In the genomic region with DNA sequence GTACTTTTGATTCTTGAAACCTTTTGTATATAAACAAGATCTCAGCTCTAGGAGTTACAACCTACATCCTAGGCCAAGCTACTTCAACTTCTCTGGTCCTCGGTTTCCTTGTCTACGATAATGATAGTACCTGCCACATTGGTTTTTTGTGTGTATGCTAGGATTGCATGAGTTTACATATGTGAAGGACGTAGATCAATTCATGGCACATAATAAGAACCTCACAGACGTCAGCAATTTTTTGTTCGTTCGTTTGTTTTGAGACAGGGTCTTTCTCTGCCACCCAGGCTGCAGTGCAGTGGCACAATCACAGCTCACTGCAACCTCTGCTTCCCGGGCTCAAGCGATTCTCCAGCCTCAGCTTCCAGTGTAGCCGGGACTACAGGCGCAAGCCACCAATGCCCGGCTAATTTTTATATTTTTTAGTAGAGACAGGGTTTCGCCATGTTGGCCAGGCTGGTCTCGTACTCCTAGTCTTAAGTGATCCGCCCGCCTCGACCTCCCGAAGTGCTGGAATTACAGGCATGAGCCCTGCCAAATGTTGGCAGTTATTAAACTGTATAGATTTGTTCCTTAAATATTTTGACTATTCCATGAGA, we compare ENCODE assay signal across 8 cellular contexts. TPM values are rescaled to one million over a fixed set of nuclear protein-coding genes. Genes with fewer than 3 reads are reported as not detected.
A peak's percentile ranks its signal among the peaks of the same experiment; 100 is the strongest.
DNase-seq lines count a peak whose midpoint lies in the region; ATAC-seq and TF ChIP-seq lines count a peak whose summit lies in the region.

No MANE protein-coding gene starts in this region.

- H3K9me3 ChIP-seq in BLaER1 treated with 17β-estradiol and CSF1 and Interleukin-3, amounts not matched to agents 10 nM and 100 nM (replicated peaks in 1 of 11), result no peaks in the 10 kb centered on the region
- H3K9me3 ChIP-seq in KOPT-K1 (ENCODE audit: insufficient read depth, low read length, poor library complexity, severe bottlenecking) (no peaks in the 10 kb centered on the region), mammary epithelial cell (replicated peaks; ENCODE audit: insufficient read depth, low read length) (no peaks in the 10 kb centered on the region), mononuclear cell (ENCODE audit: low read depth, low read length) (no peaks in the 10 kb centered on the region), aorta (ENCODE audit: control insufficient read depth, low read length) (no peaks in the 10 kb centered on the region)

- in situ Hi-C loops in mammary epithelial cell (cut with MboI; ENCODE audit: low sequenced_read_pairs in 2 of 2), result loop anchor here (5.0 to 10.0 kb wide), 2 partner anchors 130 to 138 kb away; a partner anchor contains a TSS

- BruUV-seq in mammary epithelial cell (replicated peaks; lab: Mats Ljungman, UMichigan), result TSS peak; percentile 92

- peak overlapping the region; percentile 73 to 92 (median 85) for H3K4me2 ChIP-seq in BLaER1 treated with 17β-estradiol and CSF1 and Interleukin-3, amounts not matched to agents 10 nM and 100 nM
- H3K4me2 ChIP-seq in mammary epithelial cell (ENCODE audit: insufficient read depth, low read depth, low read length), result peak overlapping the region; percentile 80

- H3K36me3 ChIP-seq in BLaER1 treated with 17β-estradiol and CSF1 and Interleukin-3, amounts not matched to agents 10 nM and 100 nM, result peaks cover 8 to 22% (median 16%) of the 10 kb centered on the region in 11 experiments; a peak in 17 of 22 replicates
- H3K36me3 ChIP-seq in KOPT-K1 (ENCODE audit: insufficient read depth, low read length) (peaks cover 10% of the 10 kb centered on the region), mammary epithelial cell (ENCODE audit: insufficient read depth, low read length) (no peaks in the 10 kb centered on the region), aorta (ENCODE audit: control insufficient read depth in 1 of 2, insufficient read depth in 2 of 2, low read length in 1 of 2) (no peaks in the 10 kb centered on the region)

- CTCF ChIA-PET in mammary epithelial cell (lab: Charles Lee; ENCODE audit: low non-redundant PET), result no interaction called here

- H4K20me1 ChIP-seq in BLaER1 treated with 17β-estradiol and CSF1 and Interleukin-3, amounts not matched to agents 10 nM and 100 nM, result peaks cover 0 to 27% (median 11%) of the 10 kb centered on the region in 11 experiments; a peak in 10 of 22 replicates
- H4K20me1 ChIP-seq in mammary epithelial cell (ENCODE audit: insufficient read depth, low read length), result no peaks in the 10 kb centered on the region

- no peak for TF ChIP-seq CTCF in mammary epithelial cell (conservative IDR thresholded peaks at IDR 0.05 in 1 of 2, IDR thresholded peaks at IDR 0.05 in 1 of 2; ENCODE audit: extremely low read depth in 1 of 2, insufficient read depth in 1 of 2, low read depth in 1 of 2, low read length in 2 of 2)

- intact Hi-C loops in mammary epithelial cell (cut with micrococcal nuclease) (loop anchor here (5.0 kb wide), 1 partner anchor 85 kb away; no protein-coding TSS in a partner anchor), aorta (cut with DNase I) (loop anchor here (2.0 to 10.0 kb wide), 4 partner anchors 130 to 788 kb away; a partner anchor contains a TSS)

- dilution Hi-C loops in mammary epithelial cell (cut with HindIII; ENCODE audit: low sequenced_read_pairs), result no loop called here

- peak overlapping the region; percentile 72 to 95 (median 91) for H3K27ac ChIP-seq in BLaER1 treated with 17β-estradiol and CSF1 and Interleukin-3, amounts not matched to agents 10 nM and 100 nM
- H3K27ac ChIP-seq in KOPT-K1 (ENCODE audit: low read depth, low read length, poor library complexity, severe bottlenecking) (peak overlapping the region; percentile 82), mammary epithelial cell (ENCODE audit: insufficient read depth, low read depth, low read length) (peak overlapping the region; percentile 83), aorta (ENCODE audit: low read depth in 1 of 2, low read length in 2 of 2) (peak overlapping the region; percentile 68 to 86)

- H2AFZ ChIP-seq in mammary epithelial cell (ENCODE audit: low read depth, low read length), result peak overlapping the region; percentile 95

- no peaks in the 10 kb centered on the region for H3K27me3 ChIP-seq in BLaER1 treated with 17β-estradiol and CSF1 and Interleukin-3, amounts not matched to agents 10 nM and 100 nM
- H3K27me3 ChIP-seq in mammary epithelial cell (ENCODE audit: insufficient read depth, low read length) (no peaks in the 10 kb centered on the region), mononuclear cell (ENCODE audit: insufficient read depth, low read length) (no peaks in the 10 kb centered on the region), aorta (ENCODE audit: control insufficient read depth in 1 of 2, insufficient read depth in 2 of 2, low read length in 1 of 2) (no peaks in the 10 kb centered on the region)

- H3K4me3 ChIP-seq in BLaER1 treated with 17β-estradiol and CSF1 and Interleukin-3, amounts not matched to agents 10 nM and 100 nM, result peak overlapping the region; percentile 87 to 100 (median 97)
- peak overlapping the region; percentile 89 to 93 (median 91) for H3K4me3 ChIP-seq in mammary epithelial cell (replicated peaks in 1 of 3; ENCODE audit: insufficient read depth in 1 of 3, low read depth in 2 of 3, low read length in 3 of 3)
- H3K4me3 ChIP-seq in mononuclear cell (ENCODE audit: low read length), result peak overlapping the region; percentile 88
- H3K4me3 ChIP-seq in aorta (ENCODE audit: low read length in 2 of 2), result peak overlapping the region; percentile 59 to 79

- peak overlapping the region; percentile 92 to 98 (median 95) for H3K9ac ChIP-seq in BLaER1 treated with 17β-estradiol and CSF1 and Interleukin-3, amounts not matched to agents 10 nM and 100 nM
- peak overlapping the region; percentile 100 for H3K9ac ChIP-seq in mammary epithelial cell (ENCODE audit: insufficient read depth, low read length)

- 29% methylated on average over 16 of the region's 17 CpGs for WGBS in mammary epithelial cell (ENCODE audit: low coverage, missing lambda C conversion rate)
- WGBS in aorta, 2 donors, result 21 to 22% methylated on average over 17 of the region's 17 CpGs

- H3K4me1 ChIP-seq in BLaER1 treated with 17β-estradiol and CSF1 and Interleukin-3, amounts not matched to agents 10 nM and 100 nM, result peaks cover 26 to 43% (median 40%) of the 10 kb centered on the region in 10 experiments
- H3K4me1 ChIP-seq in mammary epithelial cell (ENCODE audit: insufficient read depth, low read length) (peaks cover 8% of the 10 kb centered on the region), mononuclear cell (ENCODE audit: insufficient read depth, low read length) (peaks cover 17% of the 10 kb centered on the region), aorta (ENCODE audit: control insufficient read depth in 1 of 2, insufficient read depth in 2 of 2, low read length in 2 of 2) (no peaks in the 10 kb centered on the region)

- peaks cover 39% of the 10 kb centered on the region for H3K79me2 ChIP-seq in mammary epithelial cell (ENCODE audit: insufficient read depth, low read length)

- DNase-seq in mammary epithelial cell (no peak), aorta (no peak)

- ATAC-seq in aorta (ENCODE audit: low FRiP score) (no peak), HG03097 (IDR thresholded peaks at IDR 0.05; ENCODE audit: low FRiP score, unreplicated experiment) (no peak), GM19397 (IDR thresholded peaks at IDR 0.05; ENCODE audit: unreplicated experiment) (no peak), HG03521 (IDR thresholded peaks at IDR 0.05; ENCODE audit: unreplicated experiment) (no peak)

RNA-seq across cellular contexts. Expression of a gene that starts 0.7 kb away (rescaled TPM):
- 100 to 1,000 TPM in 1 of 2 donors, 10 to 100 TPM in 1; 66.7 to 148 TPM for total RNA-seq in mammary epithelial cell
- 33.5 TPM for polyA plus RNA-seq in mammary epithelial cell
- 74.5 TPM for polyA minus RNA-seq in mammary epithelial cell
- 37.8 TPM for total RNA-seq in mononuclear cell
- total RNA-seq in aorta, result 10 to 100 TPM; 73.5 to 82.4 TPM
- polyA plus RNA-seq in aorta, result 10 to 100 TPM; 17.4 to 22.6 TPM
